ENCODE assay signal across 1 cellular context in genomic region chr16:69918241-69918640, GRCh38.
TF ChIP-seq lines count a peak whose summit lies in the region.

No MANE protein-coding gene starts in this region.

TF ChIP-seq in HepG2, 621 proteins besides CTCF, POLR2A, EP300 and RAD21 (continued from another document):
- TF ChIP-seq HDAC1 (CRISPR knock-in tag; IDR thresholded peaks at IDR 0.05): no peak
- TF ChIP-seq NFKBIZ (CRISPR knock-in tag; IDR thresholded peaks at IDR 0.05): no peak
- TF ChIP-seq ZNF557 (CRISPR knock-in tag; IDR thresholded peaks at IDR 0.05): no peak
- TF ChIP-seq GATAD1 (CRISPR knock-in tag; IDR thresholded peaks at IDR 0.05): no peak
- no peak for TF ChIP-seq ZNF75D (CRISPR knock-in tag; IDR thresholded peaks at IDR 0.05; ENCODE audit: borderline replicate concordance)
- TF ChIP-seq ZNF326 (CRISPR knock-in tag; IDR thresholded peaks at IDR 0.05; ENCODE audit: borderline replicate concordance): no peak
